ENCODE assay signal across 14 cellular contexts in genomic region chr1:42720868-42721267, GRCh38. TPM values are rescaled to one million over a fixed set of nuclear protein-coding genes. Genes with fewer than 3 reads are reported as not detected.
A peak's percentile ranks its signal among the peaks of the same experiment; 100 is the strongest.
DNase-seq lines count a peak whose midpoint lies in the region; TF ChIP-seq lines count a peak whose summit lies in the region.
"Had no signal": no experiment of that assay in that cellular context is flagged by ENCODE, and none has a peak within 500 bp of the region (broad histone marks: within the 10 kb centered on the region; RNA-seq: fewer than 3 reads in every experiment).

No MANE protein-coding gene starts in this region.

- BruUV-seq in Caco-2 (replicated peaks; lab: Mats Ljungman, UMichigan), result no TSS peak

- H3K27ac ChIP-seq in SJCRH30, result no peak overlapping the region
- H3K27ac ChIP-seq: PC-9 had no signal

- H3K27me3 Mint-ChIP-seq in Caco-2 (ENCODE audit: insufficient read depth, unreplicated experiment) (no peaks in the 10 kb centered on the region), nephron (ENCODE audit: low read depth) (peaks cover 4% of the 10 kb centered on the region), immature natural killer cell (ENCODE audit: low read depth in 3 of 3) (peaks cover 0 to 3% (median 0%) of the 10 kb centered on the region in 3 donors), glutamatergic neuron (ENCODE audit: unreplicated experiment) (peaks cover 2% of the 10 kb centered on the region)
- H3K27me3 Mint-ChIP-seq: CD4-positive, CD25-positive, alpha-beta regulatory T cell had no signal

- DNase-seq in Caco-2, result peak; percentile 40 to 45
- DNase-seq in NCI-H526 (lab: John Stamatoyannopoulos, UW), result peak; percentile 55 to 81
- peak; percentile 21 for DNase-seq in kidney epithelial cell (ENCODE audit: low read depth)
- no peak for DNase-seq in immature natural killer cell
- no peak for DNase-seq in NCI-H1436 (lab: John Stamatoyannopoulos, UW)
- DNase-seq in SJCRH30, result no peak
- no peak for DNase-seq in glutamatergic neuron
- DNase-seq: CD4-positive, CD25-positive, alpha-beta regulatory T cell; KBM-7; NCI-H1048; NCI-H1694; NCI-H774; PC-9 had no signal

- POLR2A ChIA-PET in Caco-2 (lab: Charles Lee), result no interaction called here

- H3K4me3 ChIP-seq in Caco-2 (ENCODE audit: low read depth, low read length) (no peak overlapping the region), kidney epithelial cell (ENCODE audit: low read depth, low read length) (no peak overlapping the region), SJCRH30 (no peak overlapping the region)
- H3K4me3 ChIP-seq: PC-9 had no signal

- no peak overlapping the region for H3K27ac Mint-ChIP-seq in Caco-2 (ENCODE audit: unreplicated experiment)
- H3K27ac Mint-ChIP-seq in nephron, result peak overlapping the region; percentile 79 to 92 (median 90)
- no peak overlapping the region for H3K27ac Mint-ChIP-seq in immature natural killer cell
- H3K27ac Mint-ChIP-seq in glutamatergic neuron (ENCODE audit: unreplicated experiment), result no peak overlapping the region
- H3K27ac Mint-ChIP-seq: CD4-positive, CD25-positive, alpha-beta regulatory T cell had no signal

- no peak overlapping the region for H3K4me3 Mint-ChIP-seq in Caco-2 (ENCODE audit: unreplicated experiment)
- no peak overlapping the region for H3K4me3 Mint-ChIP-seq in nephron
- H3K4me3 Mint-ChIP-seq in immature natural killer cell, result no peak overlapping the region
- H3K4me3 Mint-ChIP-seq in glutamatergic neuron (ENCODE audit: unreplicated experiment), result no peak overlapping the region
- H3K4me3 Mint-ChIP-seq: CD4-positive, CD25-positive, alpha-beta regulatory T cell had no signal

- intact Hi-C loops in Caco-2 (cut with micrococcal nuclease; ENCODE audit: unreplicated experiment), result no loop called here

- CTCF ChIA-PET in Caco-2 (lab: Charles Lee), result interaction anchor here (0.6 kb wide), 1 partner anchor 20 kb away, joined by 4 read pairs; no protein-coding TSS in a partner anchor

- H3K27me3 ChIP-seq in Caco-2 (replicated peaks; ENCODE audit: control insufficient read depth, insufficient read depth, low read length) (no peaks in the 10 kb centered on the region), kidney epithelial cell (ENCODE audit: control insufficient read depth, insufficient read depth, low read length) (no peaks in the 10 kb centered on the region), SJCRH30 (no peaks in the 10 kb centered on the region)

- H3K4me1 ChIP-seq in Caco-2 (no peaks in the 10 kb centered on the region), SJCRH30 (no peaks in the 10 kb centered on the region)

- H3K36me3 ChIP-seq in Caco-2 (ENCODE audit: control insufficient read depth, insufficient read depth, low read length) (no peaks in the 10 kb centered on the region), kidney epithelial cell (ENCODE audit: control insufficient read depth, insufficient read depth, low read length) (no peaks in the 10 kb centered on the region), SJCRH30 (peaks cover 9% of the 10 kb centered on the region; the same call in 1 of the 2 replicates)

- H3K36me3 Mint-ChIP-seq in Caco-2 (ENCODE audit: insufficient read depth, unreplicated experiment) (peaks cover 26% of the 10 kb centered on the region), nephron (ENCODE audit: low read depth) (peaks cover 34% of the 10 kb centered on the region), immature natural killer cell (peaks cover 7 to 15% (median 8%) of the 10 kb centered on the region in 3 donors), glutamatergic neuron (ENCODE audit: unreplicated experiment) (peaks cover 5% of the 10 kb centered on the region)

- H3K9me3 ChIP-seq in Caco-2 (no peaks in the 10 kb centered on the region), SJCRH30 (replicated peaks) (no peaks in the 10 kb centered on the region)

- TF ChIP-seq CTCF in Caco-2 (IDR thresholded peaks at IDR 0.05; ENCODE audit: insufficient read depth in 1 of 2, low read depth in 1 of 2, low read length in 1 of 2, severe bottlenecking in 1 of 2, unreplicated experiment in 1 of 2) (no peak), kidney epithelial cell (IDR thresholded peaks at IDR 0.05; ENCODE audit: insufficient read depth, low read length, poor library complexity, severe bottlenecking) (no peak), nephron (IDR thresholded peaks at IDR 0.05; ENCODE audit: unreplicated experiment in 3 of 3) (no peak), glutamatergic neuron (IDR thresholded peaks at IDR 0.05; ENCODE audit: partially characterized antibody, unreplicated experiment) (no peak)

- H3K4me1 Mint-ChIP-seq in Caco-2 (ENCODE audit: low read depth, unreplicated experiment) (no peaks in the 10 kb centered on the region), nephron (no peaks in the 10 kb centered on the region), immature natural killer cell (no peaks in the 10 kb centered on the region), glutamatergic neuron (ENCODE audit: low read depth, unreplicated experiment) (no peaks in the 10 kb centered on the region)

- no peaks in the 10 kb centered on the region for H3K9me3 Mint-ChIP-seq in Caco-2 (ENCODE audit: unreplicated experiment)
- peaks cover 6% of the 10 kb centered on the region for H3K9me3 Mint-ChIP-seq in nephron
- peaks cover 0 to 1% (median 0%) of the 10 kb centered on the region in 6 donors for H3K9me3 Mint-ChIP-seq in immature natural killer cell
- H3K9me3 Mint-ChIP-seq in glutamatergic neuron (ENCODE audit: unreplicated experiment), result peaks cover 6% of the 10 kb centered on the region

RNA-seq across cellular contexts. Expression of gene CLDN19, which starts 19.2 kb away (rescaled TPM):
- total RNA-seq in Caco-2 (2022) (2.9 and 4.0 TPM in 2 replicates), kidney epithelial cell (0.08 and 2.5 TPM in 2 replicates), glutamatergic neuron (ENCODE audit: unreplicated experiment) (not detected)
- not detected for polyA plus RNA-seq in immature natural killer cell
- 0.12 and 0.23 TPM in 2 replicates for total RNA-seq in SJCRH30 (2014; rRNA removed; shearing (Covaris generic))
- total RNA-seq: CD4-positive, CD25-positive, alpha-beta regulatory T cell; PC-9 had no signal
- polyA plus RNA-seq: CD4-positive, CD25-positive, alpha-beta regulatory T cell had no signal

RNA-seq across cellular contexts. Expression of gene YBX1, which starts 38.6 kb away (rescaled TPM):
- total RNA-seq in Caco-2 (2022), result 567 and 622 TPM in 2 replicates
- 894 and 938 TPM in 2 replicates for total RNA-seq in kidney epithelial cell
- polyA plus RNA-seq in immature natural killer cell, result 10 to 100 TPM; 51.5 to 70.0 (median 69.4) TPM
- 2,043 and 2,077 TPM in 2 replicates for total RNA-seq in SJCRH30 (2014; rRNA removed; shearing (Covaris generic))
- 531 TPM for total RNA-seq in glutamatergic neuron (ENCODE audit: unreplicated experiment)

RNA-seq across cellular contexts. Expression of gene P3H1, which starts 46.0 kb away (rescaled TPM):
- total RNA-seq in Caco-2 (2022), result 20.5 and 21.2 TPM in 2 replicates
- total RNA-seq in kidney epithelial cell, result 51.7 and 61.5 TPM in 2 replicates
- polyA plus RNA-seq in immature natural killer cell, result 10 to 100 TPM; 11.8 to 20.8 (median 17.3) TPM
- 47.2 and 47.8 TPM in 2 replicates for total RNA-seq in SJCRH30 (2014; rRNA removed; shearing (Covaris generic))
- total RNA-seq in glutamatergic neuron (ENCODE audit: unreplicated experiment), result 86.0 TPM

RNA-seq across cellular contexts. Expression of gene C1orf50, which starts 46.2 kb away (rescaled TPM):
- 6.1 and 6.3 TPM in 2 replicates for total RNA-seq in Caco-2 (2022)
- total RNA-seq in kidney epithelial cell, result 2.9 and 4.6 TPM in 2 replicates
- 1 to 10 TPM; 4.7 to 8.8 (median 5.9) TPM for polyA plus RNA-seq in immature natural killer cell
- total RNA-seq in SJCRH30 (2014; rRNA removed; shearing (Covaris generic)), result 3.5 and 3.8 TPM in 2 replicates
- 21.6 TPM for total RNA-seq in glutamatergic neuron (ENCODE audit: unreplicated experiment)

Comparison
In these comparisons a context has a peak if more than half of its experiments do, and no peak if none do; other contexts are left out.
1. DNase-seq: peak in Caco-2 (2 of 2), NCI-H526 (2 of 2) and kidney epithelial cell (single experiment); none in immature natural killer cell (0 of 3), NCI-H1436 (single experiment), SJCRH30 (0 of 2) and glutamatergic neuron (single experiment).
2. H3K27ac Mint-ChIP-seq: peak in nephron (3 of 3); none in Caco-2 (single experiment), immature natural killer cell (0 of 6) and glutamatergic neuron (single experiment).